1 cellular context compared by ENCODE assay signal in the genomic region with DNA sequence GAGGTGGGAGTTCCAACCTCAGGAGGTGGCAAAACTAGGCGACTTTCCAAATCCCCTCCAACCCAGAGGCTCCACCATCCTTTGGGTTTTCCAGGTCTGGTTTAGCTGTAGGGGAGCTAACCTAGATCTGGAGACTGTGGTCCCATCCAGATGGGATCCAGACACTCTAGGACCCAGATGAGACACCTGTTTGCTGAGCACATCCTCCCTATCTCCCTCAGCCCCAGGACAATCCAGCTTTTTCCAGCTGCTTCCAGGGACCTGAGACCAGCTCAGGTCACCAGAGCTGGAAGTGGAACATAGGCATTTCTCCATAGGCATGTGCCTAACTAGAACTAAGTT.
TF ChIP-seq lines count a peak whose summit lies in the region.

No MANE protein-coding gene starts in this region.

TF ChIP-seq in HCT116, 20 proteins besides CTCF, POLR2A, EP300 and RAD21:
- TF ChIP-seq REST (IDR thresholded peaks at IDR 0.05; ENCODE audit: low read depth) (no peak), POLR2AphosphoS5 (IDR thresholded peaks at IDR 0.05; ENCODE audit: low read depth, low read length) (no peak), ZNF274 (IDR thresholded peaks at IDR 0.05; ENCODE audit: low read depth, low read length) (no peak), ELF1 (IDR thresholded peaks at IDR 0.05; ENCODE audit: borderline replicate concordance, low read depth) (no peak), SIN3A (IDR thresholded peaks at IDR 0.05; ENCODE audit: low read depth) (no peak), EZH2phosphoT487 (IDR thresholded peaks at IDR 0.05; ENCODE audit: borderline replicate concordance) (no peak), EGR1 (IDR thresholded peaks at IDR 0.05; ENCODE audit: low read depth) (no peak), ATF3 (IDR thresholded peaks at IDR 0.05) (no peak), CEBPB (IDR thresholded peaks at IDR 0.05; ENCODE audit: low read depth) (no peak), SP1 (IDR thresholded peaks at IDR 0.05; ENCODE audit: low read depth) (no peak)
- TF ChIP-seq, protein P1, sequence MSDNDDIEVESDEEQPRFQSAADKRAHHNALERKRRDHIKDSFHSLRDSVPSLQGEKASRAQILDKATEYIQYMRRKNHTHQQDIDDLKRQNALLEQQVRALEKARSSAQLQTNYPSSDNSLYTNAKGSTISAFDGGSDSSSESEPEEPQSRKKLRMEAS (IDR thresholded peaks at IDR 0.05) = no peak
- TF ChIP-seq, protein P2, sequence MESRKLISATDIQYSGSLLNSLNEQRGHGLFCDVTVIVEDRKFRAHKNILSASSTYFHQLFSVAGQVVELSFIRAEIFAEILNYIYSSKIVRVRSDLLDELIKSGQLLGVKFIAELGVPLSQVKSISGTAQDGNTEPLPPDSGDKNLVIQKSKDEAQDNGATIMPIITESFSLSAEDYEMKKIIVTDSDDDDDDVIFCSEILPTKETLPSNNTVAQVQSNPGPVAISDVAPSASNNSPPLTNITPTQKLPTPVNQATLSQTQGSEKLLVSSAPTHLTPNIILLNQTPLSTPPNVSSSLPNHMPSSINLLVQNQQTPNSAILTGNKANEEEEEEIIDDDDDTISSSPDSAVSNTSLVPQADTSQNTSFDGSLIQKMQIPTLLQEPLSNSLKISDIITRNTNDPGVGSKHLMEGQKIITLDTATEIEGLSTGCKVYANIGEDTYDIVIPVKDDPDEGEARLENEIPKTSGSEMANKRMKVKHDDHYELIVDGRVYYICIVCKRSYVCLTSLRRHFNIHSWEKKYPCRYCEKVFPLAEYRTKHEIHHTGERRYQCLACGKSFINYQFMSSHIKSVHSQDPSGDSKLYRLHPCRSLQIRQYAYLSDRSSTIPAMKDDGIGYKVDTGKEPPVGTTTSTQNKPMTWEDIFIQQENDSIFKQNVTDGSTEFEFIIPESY (IDR thresholded peaks at IDR 0.05; ENCODE audit: extremely low read depth, insufficient replicate concordance, low read length) = no peak
TF ChIP-seq in HCT116: peak in this region for 0.
